ENCODE assay signal across 8 cellular contexts in the genomic region with DNA sequence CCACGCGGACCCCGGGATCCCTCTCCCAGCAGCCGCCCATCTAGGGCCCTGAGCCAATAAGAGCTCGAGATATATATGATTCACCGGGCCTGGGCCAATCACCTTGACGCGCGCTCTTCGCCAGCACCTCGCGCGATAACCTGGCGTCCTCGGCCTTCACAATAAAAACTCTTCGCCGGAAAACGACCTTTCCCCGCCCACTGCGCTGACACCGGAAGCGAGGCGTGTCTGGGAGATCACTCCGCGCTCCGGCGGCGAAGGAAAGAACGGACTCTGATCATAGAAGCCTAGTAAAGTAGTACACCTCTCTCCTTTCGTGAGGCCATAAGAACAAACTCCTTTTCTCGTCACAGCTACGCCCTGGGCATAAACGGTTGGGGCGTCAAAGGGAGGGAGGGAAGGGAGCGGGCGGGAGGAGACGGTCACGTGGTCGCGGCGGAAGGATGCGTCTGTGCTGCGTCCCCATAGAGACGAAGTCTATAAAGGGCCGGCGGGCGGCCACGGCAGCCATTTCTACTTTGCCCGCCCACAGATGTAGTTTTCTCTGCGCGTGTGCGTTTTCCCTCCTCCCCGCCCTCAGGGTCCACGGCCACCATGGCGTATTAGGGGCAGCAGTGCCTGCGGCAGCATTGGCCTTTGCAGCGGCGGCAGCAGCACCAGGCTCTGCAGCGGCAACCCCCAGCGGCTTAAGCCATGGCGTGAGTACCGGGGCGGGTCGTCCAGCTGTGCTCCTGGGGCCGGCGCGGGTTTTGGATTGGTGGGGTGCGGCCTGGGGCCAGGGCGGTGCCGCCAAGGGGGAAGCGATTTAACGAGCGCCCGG. TPM values are rescaled to one million over a fixed set of nuclear protein-coding genes. Genes with fewer than 3 reads are reported as not detected.
DNase-seq lines count a peak whose midpoint lies in the region; ATAC-seq, FAIRE-seq and TF ChIP-seq lines count a peak whose summit lies in the region.

ATF4 (plus strand) TSS at position 509 of the 820 bp plus-strand sequence. CDS start 884 bp downstream, outside the sequence.

- no peak for TF ChIP-seq EP300 in transverse colon (IDR thresholded peaks at IDR 0.05; ENCODE audit: low read depth)

- H3K4me2 ChIP-seq in trophoblast cell (ENCODE audit: low read length), result peak within 1 kb of the TSS; percentile 82

- DNase-seq in GM12891 (ENCODE audit: insufficient read length, low spot score), result peak; percentile 97
- DNase-seq in NCI-H1436 treated with DMSO at 0.1 percent for 48 hours (lab: John Stamatoyannopoulos, UW), result peak; percentile 94
- peak; percentile 93 to 97 (median 96) for DNase-seq in T-cell
- DNase-seq in cardiac muscle cell (ENCODE audit: low read depth in 1 of 2, low spot score in 1 of 2), result peak; percentile 99 to 100
- peak; percentile 98 to 100 for DNase-seq in trophoblast cell
- peak; percentile 98 for DNase-seq in transverse colon

- H3K9ac ChIP-seq in trophoblast cell (ENCODE audit: low read length), result peak within 1 kb of the TSS; percentile 100

- peaks cover 31% of the 10 kb centered on the region for H3K36me3 Mint-ChIP-seq in T-cell

- H3K4me3 ChIP-seq in cardiac muscle cell (peak within 1 kb of the TSS; percentile 80), trophoblast cell (ENCODE audit: low read depth, low read length) (peak within 1 kb of the TSS; percentile 98), transverse colon (peak within 1 kb of the TSS; percentile 93 to 96 (median 94))

- TF ChIP-seq CTCF in cardiac muscle cell (IDR thresholded peaks at IDR 0.05; ENCODE audit: low read depth, low read length) (no peak), transverse colon (IDR thresholded peaks at IDR 0.05) (peak in 1 of 5 experiments; percentile 10)

- peak within 1 kb of the TSS; percentile 98 for H2BK5ac ChIP-seq in trophoblast cell (ENCODE audit: low read depth, low read length, poor library complexity)

- peak within 1 kb of the TSS; percentile 98 for H4K8ac ChIP-seq in trophoblast cell (ENCODE audit: low read depth, low read length)

- no peaks in the 10 kb centered on the region for H3K9me3 Mint-ChIP-seq in T-cell

- peak within 1 kb of the TSS; percentile 85 to 95 (median 94) for H3K4me3 Mint-ChIP-seq in T-cell

- TF ChIP-seq POLR2A in GM12891 (IDR thresholded peaks at IDR 0.05; ENCODE audit: low read depth, low read length) (peak; percentile 99), transverse colon (IDR thresholded peaks at IDR 0.05) (peak; percentile 100)

- H3K27me3 ChIP-seq in cardiac muscle cell (no peaks in the 10 kb centered on the region), trophoblast cell (ENCODE audit: insufficient read depth, low read length) (no peaks in the 10 kb centered on the region), transverse colon (no peaks in the 10 kb centered on the region)

- peaks cover 34% of the 10 kb centered on the region for H3K36me3 ChIP-seq in cardiac muscle cell
- H3K36me3 ChIP-seq in trophoblast cell (ENCODE audit: control insufficient read depth in 1 of 2, insufficient read depth in 2 of 2, low read length in 2 of 2), result peaks cover 34 to 46% of the 10 kb centered on the region in 2 experiments
- peaks cover 0 to 22% (median 12%) of the 10 kb centered on the region in 4 donors for H3K36me3 ChIP-seq in transverse colon

- H3K23ac ChIP-seq in trophoblast cell (ENCODE audit: low read length), result no peak within 1 kb of the TSS

- peak within 1 kb of the TSS; percentile 97 for H2BK120ac ChIP-seq in trophoblast cell (ENCODE audit: insufficient read depth, low read length, poor library complexity)

- ATAC-seq in HG02840 (IDR thresholded peaks at IDR 0.05; ENCODE audit: low FRiP score, unreplicated experiment), result peak; percentile 73
- ATAC-seq in T-cell (replicated peaks in 1 of 4), result peak; percentile 90 to 92 (median 91)

- H3K9me3 ChIP-seq in cardiac muscle cell (ENCODE audit: low read depth) (no peaks in the 10 kb centered on the region), trophoblast cell (ENCODE audit: insufficient read depth, low read depth, low read length) (no peaks in the 10 kb centered on the region), transverse colon (no peaks in the 10 kb centered on the region)

- peak within 1 kb of the TSS; percentile 99 for H3K14ac ChIP-seq in trophoblast cell (ENCODE audit: low read length)

- peak within 1 kb of the TSS; percentile 96 for H4K91ac ChIP-seq in trophoblast cell (ENCODE audit: low read depth, low read length)

- peak within 1 kb of the TSS; percentile 88 for H2BK12ac ChIP-seq in trophoblast cell (ENCODE audit: low read length)

- H2AFZ ChIP-seq in trophoblast cell (ENCODE audit: insufficient read depth, low read length, poor library complexity), result peak within 1 kb of the TSS; percentile 92

- H3K27me3 Mint-ChIP-seq in T-cell, result peaks cover 0 to 2% of the 10 kb centered on the region in 2 donors

- peak within 1 kb of the TSS; percentile 98 for H3K27ac ChIP-seq in adipose tissue (ENCODE audit: low read depth, low read length)
- H3K27ac ChIP-seq in cardiac muscle cell, result peak within 1 kb of the TSS; percentile 99
- H3K27ac ChIP-seq in trophoblast cell (ENCODE audit: low read depth, low read length), result peak within 1 kb of the TSS; percentile 97
- peak within 1 kb of the TSS; percentile 96 to 100 (median 100) for H3K27ac ChIP-seq in transverse colon

- WGBS in adipose tissue, 3 donors, result 0% methylated on average over 70 to 74 of the region's 74 CpGs
- no CpG with 5 or more reads among the region's 74 CpGs for WGBS in trophoblast cell (ENCODE audit: extremely low coverage, insufficient coverage, insufficient read length)
- 1% methylated on average over 66 of the region's 74 CpGs; no CpG with 5 or more reads in 1 of the 2 donors for WGBS in transverse colon (ENCODE audit: low coverage in 1 of 2), 2 donors

- POLR2A ChIA-PET in T-cell (lab: Charles Lee), result interaction anchor here (0.6 to 1.3 kb wide), 18 partner anchors 9 to 1986 kb away, joined by 3 to 29 read pairs (median 4); partner anchors contain the start of genes MIEF1 (in 2 of the 2), RPL3 (in 1 of the 2) and TAB1 (in 1 of the 2)

- in situ Hi-C loops in transverse colon (cut with MboI; ENCODE audit: low pct_ligation_motif_present in 1 of 4, low pct_unique_long_range_greater_than_20kb in 1 of 4, low sequenced_read_pairs in 3 of 4), result no loop called here

- peak within 1 kb of the TSS; percentile 99 for H3K4ac ChIP-seq in trophoblast cell (ENCODE audit: low read depth, low read length)

- peaks cover 40 to 52% (median 51%) of the 10 kb centered on the region in 3 donors for H3K4me1 Mint-ChIP-seq in T-cell

- intact Hi-C loops in transverse colon (cut with DNase I; ENCODE audit: low total_unique reads), result loop anchor here (10.0 kb wide), 1 partner anchor 345 kb away; no protein-coding TSS in a partner anchor

- peak within 1 kb of the TSS; percentile 98 for H3K18ac ChIP-seq in trophoblast cell (ENCODE audit: low read length)

- peaks cover 20% of the 10 kb centered on the region for H3K79me1 ChIP-seq in trophoblast cell (ENCODE audit: low read length)

- H3K27ac Mint-ChIP-seq in T-cell, result peak within 1 kb of the TSS; percentile 96 to 98

- peaks cover 26% of the 10 kb centered on the region for H3K4me1 ChIP-seq in cardiac muscle cell (ENCODE audit: low read depth)
- peaks cover 11 to 17% of the 10 kb centered on the region in 2 experiments for H3K4me1 ChIP-seq in trophoblast cell (ENCODE audit: control insufficient read depth in 1 of 2, insufficient read depth in 2 of 2, low read length in 2 of 2)
- peaks cover 22 to 50% (median 41%) of the 10 kb centered on the region in 4 donors for H3K4me1 ChIP-seq in transverse colon

- peak within 1 kb of the TSS; percentile 100 for H2AK5ac ChIP-seq in trophoblast cell (ENCODE audit: low read length)

- H3K79me2 ChIP-seq in trophoblast cell (ENCODE audit: control insufficient read depth, insufficient read depth, low read length, poor library complexity), result peaks cover 20% of the 10 kb centered on the region

- peak within 1 kb of the TSS; percentile 98 for H4K12ac ChIP-seq in trophoblast cell (ENCODE audit: low read depth, low read length)

- peak; percentile 97 for FAIRE-seq in GM12891 (lab: Jason Lieb, UNC)

- CTCF ChIA-PET in T-cell (lab: Charles Lee), result interaction anchor here (0.5 to 2.2 kb wide), 9 partner anchors 9 to 524 kb away, joined by 3 to 17 read pairs (median 4); partner anchors contain the start of gene MIEF1 (in 1 of the 2)

TF ChIP-seq in GM12891, 5 proteins besides CTCF, POLR2A, EP300 and RAD21:
- TF ChIP-seq PAX5 (IDR thresholded peaks at IDR 0.05; ENCODE audit: insufficient read depth, low read length, severe bottlenecking), result no peak
- TF ChIP-seq SPI1 (IDR thresholded peaks at IDR 0.05; ENCODE audit: low read depth, low read length), result no peak
- peak; percentile 99 for TF ChIP-seq POLR2AphosphoS5 (IDR thresholded peaks at IDR 0.05; ENCODE audit: low read depth, low read length)
- peak; percentile 86 for TF ChIP-seq POU2F2 (IDR thresholded peaks at IDR 0.05; ENCODE audit: low read depth, low read length)
- peak; percentile 99 for TF ChIP-seq TAF1 (IDR thresholded peaks at IDR 0.05; ENCODE audit: low read depth, low read length)
TF ChIP-seq in GM12891: peak in this region for 3.

RNA-seq across cellular contexts. Expression of gene ATF4, which starts in this region (rescaled TPM):
- polyA plus RNA-seq in GM12891 (2012; ENCODE audit: low read depth, missing spikeins), result 491 TPM
- 100 to 1,000 TPM; 236 to 371 (median 327) TPM for total RNA-seq in T-cell
- 100 to 1,000 TPM; 454 to 688 (median 547) TPM for polyA plus RNA-seq in adipose tissue
- 283 and 375 TPM in 2 replicates for total RNA-seq in cardiac muscle cell
- polyA plus RNA-seq in cardiac muscle cell, result 194 and 203 TPM in 2 replicates
- polyA plus RNA-seq in trophoblast cell (2013), result 602 and 615 TPM in 2 replicates
- total RNA-seq in transverse colon, result 100 to 1,000 TPM; 262 to 566 (median 339) TPM

Comparison
In these comparisons a context has a peak if more than half of its experiments do, and no peak if none do; other contexts are left out.
1. Peak in every context shown above with its lines: DNase-seq, ATAC-seq, H3K4me3 ChIP-seq and H3K27ac ChIP-seq.